15 cellular contexts compared by ENCODE assay signal in genomic region chr17:40937384-40937819, GRCh38. TPM values are rescaled to one million over a fixed set of nuclear protein-coding genes. Genes with fewer than 3 reads are reported as not detected.
DNase-seq lines count a peak whose midpoint lies in the region; ATAC-seq and TF ChIP-seq lines count a peak whose summit lies in the region.
"Had no signal": no experiment of that assay in that cellular context is flagged by ENCODE, and none has a peak within 500 bp of the region (broad histone marks: within the 10 kb centered on the region; RNA-seq: fewer than 3 reads in every experiment).

Gene KRT23, minus strand, starts transcription at chr17:40937646. Its CDS starts 1,043 bp downstream, at chr17:40936603.

- dilution Hi-C loops in mammary epithelial cell (cut with HindIII; ENCODE audit: low sequenced_read_pairs), result no loop called here

- no peak within 1 kb of the TSS for H2BK5ac ChIP-seq in mesendoderm (ENCODE audit: low read length)

- CTCF ChIA-PET in activated naive CD4-positive, alpha-beta T cell treated with anti-CD3 and anti-CD28 coated beads, Interleukin-2, amount 10 ng/mL, durations not matched to agents 7 days and 5 days (lab: Charles Lee), result no interaction called here
- CTCF ChIA-PET in mammary epithelial cell (lab: Charles Lee; ENCODE audit: low non-redundant PET), result no interaction called here

- intact Hi-C loops in mammary epithelial cell (cut with micrococcal nuclease), result no loop called here

- TF ChIP-seq CTCF in mammary epithelial cell (conservative IDR thresholded peaks at IDR 0.05 in 1 of 2, IDR thresholded peaks at IDR 0.05 in 1 of 2; ENCODE audit: extremely low read depth in 1 of 2, insufficient read depth in 1 of 2, low read depth in 1 of 2, low read length in 2 of 2) (no peak), suprapubic skin (IDR thresholded peaks at IDR 0.05) (no peak)

- TSS peak; percentile 58 for BruUV-seq in mammary epithelial cell (replicated peaks; lab: Mats Ljungman, UMichigan)

- peaks cover 19% of the 10 kb centered on the region for H3K27me3 Mint-ChIP-seq in activated naive CD4-positive, alpha-beta T cell treated with anti-CD3 and anti-CD28 coated beads, Interleukin-2, amount 10 ng/mL, durations not matched to agents 7 days and 5 days

- H3K27ac ChIP-seq in mammary epithelial cell (ENCODE audit: insufficient read depth, low read depth, low read length) (peak within 1 kb of the TSS; percentile 54), mesendoderm (ENCODE audit: low read depth, low read length) (no peak within 1 kb of the TSS), suprapubic skin (peak within 1 kb of the TSS; percentile 78)

- H3K4me1 ChIP-seq in mammary epithelial cell (ENCODE audit: insufficient read depth, low read length) (peaks cover 19% of the 10 kb centered on the region), mesendoderm (ENCODE audit: control insufficient read depth, low read depth, low read length) (no peaks in the 10 kb centered on the region), suprapubic skin (peaks cover 17% of the 10 kb centered on the region)
- H3K4me1 ChIP-seq: left lung had no signal

- peak within 1 kb of the TSS; percentile 79 for H3K4ac ChIP-seq in mesendoderm (ENCODE audit: low read depth, low read length)

- H3K9me3 Mint-ChIP-seq in activated naive CD4-positive, alpha-beta T cell treated with anti-CD3 and anti-CD28 coated beads, Interleukin-2, amount 10 ng/mL, durations not matched to agents 7 days and 5 days, result no peaks in the 10 kb centered on the region

- H3K23ac ChIP-seq in mesendoderm (ENCODE audit: low read length), result no peak within 1 kb of the TSS

- H3K4me3 Mint-ChIP-seq in activated naive CD4-positive, alpha-beta T cell treated with anti-CD3 and anti-CD28 coated beads, Interleukin-2, amount 10 ng/mL, durations not matched to agents 7 days and 5 days, result no peak within 1 kb of the TSS

- WGBS in mammary epithelial cell (ENCODE audit: low coverage, missing lambda C conversion rate), result 1% methylated on average over 9 of the region's 9 CpGs
- no CpG with 5 or more reads among the region's 9 CpGs for WGBS in mesendoderm (ENCODE audit: extremely low coverage, insufficient coverage, low lambda C conversion rate)
- WGBS in suprapubic skin, result 44% methylated on average over 9 of the region's 9 CpGs

- H3K9ac ChIP-seq in mammary epithelial cell (ENCODE audit: insufficient read depth, low read length) (peak within 1 kb of the TSS; percentile 38), mesendoderm (ENCODE audit: low read length) (no peak within 1 kb of the TSS)

- ATAC-seq in HG03175 (IDR thresholded peaks at IDR 0.05; ENCODE audit: unreplicated experiment), result no peak
- ATAC-seq: left lung had no signal

- no peak within 1 kb of the TSS for H2BK15ac ChIP-seq in mesendoderm (replicated peaks; ENCODE audit: low read depth)

- H3K56ac ChIP-seq in mesendoderm (ENCODE audit: low read length), result peak within 1 kb of the TSS; percentile 8

- H3K27me3 ChIP-seq in mammary epithelial cell (ENCODE audit: insufficient read depth, low read length), result no peaks in the 10 kb centered on the region
- H3K27me3 ChIP-seq in mesendoderm (ENCODE audit: insufficient read depth, low read length, poor library complexity), result no peaks in the 10 kb centered on the region
- H3K27me3 ChIP-seq in suprapubic skin, result peaks cover 4% of the 10 kb centered on the region
- H3K27me3 ChIP-seq: left lung had no signal

- H3K18ac ChIP-seq in mesendoderm (ENCODE audit: low read length), result no peak within 1 kb of the TSS

- no peak for TF ChIP-seq EP300 in suprapubic skin (IDR thresholded peaks at IDR 0.05)

- H3K9me3 ChIP-seq in mammary epithelial cell (replicated peaks; ENCODE audit: insufficient read depth, low read length) (no peaks in the 10 kb centered on the region), suprapubic skin (no peaks in the 10 kb centered on the region)
- H3K9me3 ChIP-seq: left lung had no signal

- peak within 1 kb of the TSS; percentile 85 for H2AFZ ChIP-seq in mammary epithelial cell (ENCODE audit: low read depth, low read length)

- DNase-seq in activated naive CD4-positive, alpha-beta T cell treated with anti-CD3 and anti-CD28 coated beads, Interleukin-2, amount 10 ng/mL, durations not matched to agents 7 days and 5 days, result no peak
- DNase-seq in activated naive CD4-positive, alpha-beta T cell treated with anti-CD3 and anti-CD28 coated beads, Interleukin-2, amount 50 U/mL, for 16 hours, result no peak
- peak; percentile 53 for DNase-seq in mammary epithelial cell
- peak; percentile 52 for DNase-seq in mesendoderm
- no peak for DNase-seq in suprapubic skin (ENCODE audit: low spot score in 2 of 2)
- DNase-seq in OCI-M1 (lab: John Stamatoyannopoulos, UW), result no peak
- DNase-seq in midbrain (lab: John Stamatoyannopoulos, UW), result no peak
- DNase-seq: activated naive CD4-positive, alpha-beta T cell; central memory CD4-positive, alpha-beta T cell; left lung had no signal

- H3K27ac Mint-ChIP-seq in activated naive CD4-positive, alpha-beta T cell treated with anti-CD3 and anti-CD28 coated beads, Interleukin-2, amount 10 ng/mL, durations not matched to agents 7 days and 5 days, result peak within 1 kb of the TSS; percentile 9

- H3K79me2 ChIP-seq in mammary epithelial cell (ENCODE audit: insufficient read depth, low read length) (no peaks in the 10 kb centered on the region), mesendoderm (ENCODE audit: control insufficient read depth, insufficient read depth, low read length) (no peaks in the 10 kb centered on the region)

- H3K36me3 ChIP-seq in mammary epithelial cell (ENCODE audit: insufficient read depth, low read length) (no peaks in the 10 kb centered on the region), mesendoderm (ENCODE audit: control insufficient read depth, insufficient read depth, low read length) (no peaks in the 10 kb centered on the region), suprapubic skin (no peaks in the 10 kb centered on the region)
- H3K36me3 ChIP-seq: left lung had no signal

- in situ Hi-C loops in mammary epithelial cell (cut with MboI; ENCODE audit: low sequenced_read_pairs in 2 of 2), result no loop called here

- no peak within 1 kb of the TSS for H4K5ac ChIP-seq in mesendoderm (ENCODE audit: low read length)

- H2AK5ac ChIP-seq in mesendoderm (ENCODE audit: low read length), result no peak within 1 kb of the TSS

- no peak for TF ChIP-seq POLR2A in suprapubic skin (IDR thresholded peaks at IDR 0.05)

- no peak within 1 kb of the TSS for H2BK120ac ChIP-seq in mesendoderm (ENCODE audit: low read depth, low read length)

- H3K4me2 ChIP-seq in mammary epithelial cell (ENCODE audit: insufficient read depth, low read depth, low read length) (peak within 1 kb of the TSS; percentile 73), mesendoderm (ENCODE audit: low read length) (no peak within 1 kb of the TSS)

- no peaks in the 10 kb centered on the region for H3K79me1 ChIP-seq in mesendoderm (ENCODE audit: low read length)

- no peak within 1 kb of the TSS for H4K8ac ChIP-seq in mesendoderm (ENCODE audit: low read depth, low read length)

- H3K4me1 Mint-ChIP-seq in activated naive CD4-positive, alpha-beta T cell treated with anti-CD3 and anti-CD28 coated beads, Interleukin-2, amount 10 ng/mL, durations not matched to agents 7 days and 5 days, result no peaks in the 10 kb centered on the region

- H4K20me1 ChIP-seq in mammary epithelial cell (ENCODE audit: insufficient read depth, low read length), result no peaks in the 10 kb centered on the region

- no peaks in the 10 kb centered on the region for H3K36me3 Mint-ChIP-seq in activated naive CD4-positive, alpha-beta T cell treated with anti-CD3 and anti-CD28 coated beads, Interleukin-2, amount 10 ng/mL, durations not matched to agents 7 days and 5 days

- H3K4me3 ChIP-seq in mammary epithelial cell (replicated peaks in 1 of 3; ENCODE audit: insufficient read depth in 1 of 3, low read depth in 2 of 3, low read length in 3 of 3) (no peak within 1 kb of the TSS), mesendoderm (ENCODE audit: low read length) (no peak within 1 kb of the TSS), suprapubic skin (peak within 1 kb of the TSS; percentile 36)

RNA-seq across cellular contexts. Expression of gene KRT23, which starts in this region (rescaled TPM):
- total RNA-seq in mammary epithelial cell, result 10 to 100 TPM in 1 of 2 donors, 1 to 10 TPM in 1; 1.5 to 94.5 TPM
- 2.5 TPM for polyA plus RNA-seq in mammary epithelial cell
- polyA minus RNA-seq in mammary epithelial cell, result not detected
- polyA plus RNA-seq in mesendoderm (2013, experiment 1 of 2), result not detected
- not detected for polyA plus RNA-seq in mesendoderm (2013, experiment 2 of 2)
- total RNA-seq in suprapubic skin, result 100 to 1,000 TPM in 3 of 4 donors, 10 to 100 TPM in 1; 84.6 to 310 (median 217) TPM
- total RNA-seq: A673, glomerular endothelial cell, OCI-LY7, subcutaneous adipose tissue had no signal

Comparison
In these comparisons a context has a peak if more than half of its experiments do, and no peak if none do; other contexts are left out.
1. DNase-seq: peak in mammary epithelial cell (single experiment) and mesendoderm (single experiment); none in activated naive CD4-positive, alpha-beta T cell treated with anti-CD3 and anti-CD28 coated beads, Interleukin-2, amount 10 ng/mL, durations not matched to agents 7 days and 5 days (single experiment), activated naive CD4-positive, alpha-beta T cell treated with anti-CD3 and anti-CD28 coated beads, Interleukin-2, amount 50 U/mL, for 16 hours (single experiment), suprapubic skin (0 of 2), OCI-M1 (single experiment) and midbrain (single experiment).